In genomic region chr21:5121399-5121798, GRCh38 we compare ENCODE assay signal across 7 cellular contexts.
DNase-seq lines count a peak whose midpoint lies in the region; ATAC-seq and TF ChIP-seq lines count a peak whose summit lies in the region.
"Not testable (repeated sequence)": the region's sequence is repeated elsewhere in the genome, so short reads cannot be mapped to it uniquely, and the experiment has no call there.

No MANE protein-coding gene starts in this region.

- POLR2A ChIA-PET in activated CD8-positive, alpha-beta T cell treated with anti-CD3 and anti-CD28 coated beads for 36 hours (lab: Charles Lee) = not testable (repeated sequence)

- not testable (repeated sequence) for H3K4me3 Mint-ChIP-seq in CD4-positive, CD25-positive, alpha-beta regulatory T cell; activated CD8-positive, alpha-beta T cell treated with anti-CD3 and anti-CD28 coated beads for 36 hours

- H3K27me3 Mint-ChIP-seq in CD4-positive, CD25-positive, alpha-beta regulatory T cell; activated CD8-positive, alpha-beta T cell treated with anti-CD3 and anti-CD28 coated beads for 36 hours: not testable (repeated sequence)

- not testable (repeated sequence) for TF ChIP-seq CTCF in activated CD8-positive, alpha-beta T cell treated with anti-CD3 and anti-CD28 coated beads for 36 hours (IDR thresholded peaks at IDR 0.05); foreskin fibroblast (IDR thresholded peaks at IDR 0.05; ENCODE audit: low read depth, low read length); sigmoid colon (IDR thresholded peaks at IDR 0.05)

- TF ChIP-seq EP300 in sigmoid colon (IDR thresholded peaks at IDR 0.05) = not testable (repeated sequence)

- CTCF ChIA-PET in activated CD8-positive, alpha-beta T cell treated with anti-CD3 and anti-CD28 coated beads for 36 hours (lab: Charles Lee) = not testable (repeated sequence)

- H3K36me3 Mint-ChIP-seq in CD4-positive, CD25-positive, alpha-beta regulatory T cell; activated CD8-positive, alpha-beta T cell treated with anti-CD3 and anti-CD28 coated beads for 36 hours (ENCODE audit: low read depth): not testable (repeated sequence)

- not testable (repeated sequence) for H3K9me3 ChIP-seq in CD4-positive, CD25-positive, alpha-beta regulatory T cell (ENCODE audit: control insufficient read depth in 2 of 2, low read length in 2 of 2); right cardiac atrium (ENCODE audit: control insufficient read depth, low read length); sigmoid colon

- not testable (repeated sequence) for DNase-seq in CD4-positive, CD25-positive, alpha-beta regulatory T cell
- DNase-seq in activated CD8-positive, alpha-beta T cell treated with anti-CD3 and anti-CD28 coated beads for 36 hours = peak; percentile 0
- peak; percentile 17 to 62 for DNase-seq in dermis microvascular lymphatic vessel endothelial cell (ENCODE audit: low read depth in 2 of 2)
- DNase-seq in foreskin fibroblast = peak; percentile 1 to 7
- peak; percentile 37 to 50 (median 47) for DNase-seq in right cardiac atrium
- peak; percentile 25 for DNase-seq in mucosa of gallbladder (ENCODE audit: low spot score)
- DNase-seq in sigmoid colon = peak; percentile 73

- not testable (repeated sequence) for H3K27ac Mint-ChIP-seq in CD4-positive, CD25-positive, alpha-beta regulatory T cell; activated CD8-positive, alpha-beta T cell treated with anti-CD3 and anti-CD28 coated beads for 36 hours

- H3K27ac ChIP-seq in CD4-positive, CD25-positive, alpha-beta regulatory T cell (ENCODE audit: insufficient read depth, low read length, poor library complexity, severe bottlenecking) = peak overlapping the region; percentile 55
- H3K27ac ChIP-seq in right cardiac atrium (ENCODE audit: low read length) (peak overlapping the region; percentile 68), sigmoid colon (peak overlapping the region in 1 of 4 donors; percentile 49)

- ATAC-seq in CD4-positive, CD25-positive, alpha-beta regulatory T cell (ENCODE audit: low read depth in 2 of 2); activated CD8-positive, alpha-beta T cell treated with anti-CD3 and anti-CD28 coated beads for 36 hours: not testable (repeated sequence)
- peak; percentile 44 for ATAC-seq in right cardiac atrium

- not testable (repeated sequence) for H3K9me3 Mint-ChIP-seq in CD4-positive, CD25-positive, alpha-beta regulatory T cell; activated CD8-positive, alpha-beta T cell treated with anti-CD3 and anti-CD28 coated beads for 36 hours

- H3K4me1 ChIP-seq in CD4-positive, CD25-positive, alpha-beta regulatory T cell (ENCODE audit: control insufficient read depth, insufficient read depth, low read length, poor library complexity, severe bottlenecking); right cardiac atrium (ENCODE audit: control insufficient read depth, insufficient read depth, low read length); sigmoid colon: not testable (repeated sequence)

- not testable (repeated sequence) for H3K27me3 ChIP-seq in CD4-positive, CD25-positive, alpha-beta regulatory T cell (ENCODE audit: control insufficient read depth, insufficient read depth, low read length); right cardiac atrium (ENCODE audit: control insufficient read depth, insufficient read depth); sigmoid colon

- not testable (repeated sequence) for H3K4me3 ChIP-seq in CD4-positive, CD25-positive, alpha-beta regulatory T cell (ENCODE audit: low read depth, low read length); foreskin fibroblast (ENCODE audit: low read depth in 1 of 2, low read length in 2 of 2); right cardiac atrium (ENCODE audit: low read length); sigmoid colon

- not testable (repeated sequence) for H3K36me3 ChIP-seq in CD4-positive, CD25-positive, alpha-beta regulatory T cell (ENCODE audit: control insufficient read depth, insufficient read depth, low read length); sigmoid colon

- 22% methylated on average over 6 of the region's 14 CpGs for WGBS in right cardiac atrium
- 53 to 70% methylated on average over 5 to 6 of the region's 14 CpGs for WGBS in sigmoid colon, 2 donors

- H3K4me1 Mint-ChIP-seq in CD4-positive, CD25-positive, alpha-beta regulatory T cell; activated CD8-positive, alpha-beta T cell treated with anti-CD3 and anti-CD28 coated beads for 36 hours (ENCODE audit: low read depth): not testable (repeated sequence)

- intact Hi-C loops in activated CD8-positive, alpha-beta T cell treated with anti-CD3 and anti-CD28 coated beads for 36 hours (cut with micrococcal nuclease); right cardiac atrium (cut with DNase I); sigmoid colon (cut with DNase I): not testable (repeated sequence)

- TF ChIP-seq POLR2A in sigmoid colon (IDR thresholded peaks at IDR 0.05) = not testable (repeated sequence)
